In the genomic region with DNA sequence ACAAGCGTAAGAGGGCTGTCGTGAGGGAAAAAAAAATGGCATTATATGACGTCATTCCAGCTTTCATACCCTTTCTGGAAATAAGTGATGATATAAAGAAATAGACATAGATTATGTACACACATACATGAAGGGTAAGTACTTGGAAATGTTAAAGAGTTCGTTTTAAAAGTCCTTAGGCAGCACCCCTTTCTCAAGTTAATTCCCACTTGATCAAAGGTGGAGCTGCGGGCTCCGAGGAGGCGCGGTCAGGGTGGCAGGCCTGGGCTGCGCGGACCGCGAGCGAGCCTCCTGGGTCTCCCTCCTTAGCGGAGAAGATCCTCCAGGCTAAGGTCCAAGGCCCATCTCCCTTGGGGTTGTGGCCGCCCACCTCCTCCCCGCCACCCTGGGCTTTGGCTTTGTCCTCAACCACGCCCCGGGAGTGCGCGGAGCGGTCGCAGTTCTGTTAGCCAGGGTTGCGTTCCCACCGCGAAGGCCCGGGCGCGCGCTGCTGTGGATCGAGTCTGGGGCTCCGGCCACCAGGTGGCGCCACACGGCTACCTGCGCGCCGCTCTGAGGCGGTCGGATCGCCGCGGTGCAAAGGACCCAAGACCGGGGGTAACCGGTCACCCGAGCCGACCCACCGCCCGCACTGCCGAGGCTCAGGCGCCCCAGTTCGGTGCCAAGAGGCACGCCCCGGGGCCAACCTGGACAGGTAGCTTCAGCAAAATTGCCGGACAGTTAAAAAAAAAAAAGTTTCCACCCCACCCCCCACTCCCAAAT, we compare ENCODE assay signal across 1 cellular context.
TF ChIP-seq lines count a peak whose summit lies in the region.

No MANE protein-coding gene starts in this region.

TF ChIP-seq in IMR-90, 13 proteins besides CTCF, POLR2A, EP300 and RAD21:
- TF ChIP-seq SMC3 (IDR thresholded peaks at IDR 0.05; ENCODE audit: low read depth, low read length) (peak; percentile 75), MXI1 (IDR thresholded peaks at IDR 0.05; ENCODE audit: borderline replicate concordance, low read depth, low read length) (no peak), FOS (IDR thresholded peaks at IDR 0.05; ENCODE audit: low read depth, low read length) (no peak), CHD1 (IDR thresholded peaks at IDR 0.05; ENCODE audit: low read depth, low read length) (no peak), NFE2L2 (IDR thresholded peaks at IDR 0.05; ENCODE audit: low read depth, low read length) (no peak), RFX5 (IDR thresholded peaks at IDR 0.05; ENCODE audit: low read depth, low read length) (no peak)
- TF ChIP-seq, protein P1, sequence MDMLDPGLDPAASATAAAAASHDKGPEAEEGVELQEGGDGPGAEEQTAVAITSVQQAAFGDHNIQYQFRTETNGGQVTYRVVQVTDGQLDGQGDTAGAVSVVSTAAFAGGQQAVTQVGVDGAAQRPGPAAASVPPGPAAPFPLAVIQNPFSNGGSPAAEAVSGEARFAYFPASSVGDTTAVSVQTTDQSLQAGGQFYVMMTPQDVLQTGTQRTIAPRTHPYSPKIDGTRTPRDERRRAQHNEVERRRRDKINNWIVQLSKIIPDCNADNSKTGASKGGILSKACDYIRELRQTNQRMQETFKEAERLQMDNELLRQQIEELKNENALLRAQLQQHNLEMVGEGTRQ (IDR thresholded peaks at IDR 0.05; ENCODE audit: low read depth, low read length): no peak
